14 cellular contexts compared by ENCODE assay signal in genomic region chr9:115668506-115668905, GRCh38.
DNase-seq lines count a peak whose midpoint lies in the region; TF ChIP-seq lines count a peak whose summit lies in the region.
"Had no signal": no experiment of that assay in that cellular context is flagged by ENCODE, and none has a peak within 500 bp of the region (broad histone marks: within the 10 kb centered on the region; RNA-seq: fewer than 3 reads in every experiment).

No MANE protein-coding gene starts in this region.

- H3K18ac ChIP-seq in H9 (ENCODE audit: insufficient read length, low read depth, low read length): no peak overlapping the region

- no peak overlapping the region for H3K4ac ChIP-seq in H9 (ENCODE audit: low read depth, low read length)

- no peak overlapping the region for H4K5ac ChIP-seq in H9 (ENCODE audit: insufficient read length, low read depth, low read length)

- H3K27ac ChIP-seq in GM23248: peak overlapping the region; percentile 96
- peak overlapping the region; percentile 48 to 100; a peak in 3 of 4 replicates for H3K27ac ChIP-seq in SK-N-SH (ENCODE audit: low read depth in 2 of 2, low read length in 1 of 2)
- no peak overlapping the region for H3K27ac ChIP-seq in H9 (ENCODE audit: insufficient read length, low read depth, low read length)
- H3K27ac ChIP-seq: prostate gland had no signal

- no peaks in the 10 kb centered on the region for H3K27me3 Mint-ChIP-seq in H9 (ENCODE audit: low read depth)

- no peak overlapping the region for H2BK120ac ChIP-seq in H9 (ENCODE audit: low read depth, low read length, poor library complexity, severe bottlenecking)

- H3T11ph ChIP-seq in H9 (ENCODE audit: low read length): no peak overlapping the region

- H3K4me3 ChIP-seq in GM23248: peak overlapping the region; percentile 28
- H3K4me3 ChIP-seq in SK-N-SH (ENCODE audit: low read depth in 2 of 2, low read length in 1 of 2): no peak overlapping the region
- no peak overlapping the region for H3K4me3 ChIP-seq in fibroblast of pulmonary artery (replicated peaks; ENCODE audit: low read depth, low read length)
- H3K4me3 ChIP-seq in skeletal muscle satellite cell (ENCODE audit: low read length): no peak overlapping the region
- H3K4me3 ChIP-seq: prostate gland had no signal

- in situ Hi-C loops in GM23248 (cut with MboI): no loop called here

- peak in 1 of 2 experiments; percentile 68; a peak in 1 of 4 replicates for TF ChIP-seq EP300 in SK-N-SH (IDR thresholded peaks at IDR 0.05; ENCODE audit: borderline replicate concordance in 1 of 2, low read depth in 1 of 2, low read length in 1 of 2)

- TF ChIP-seq CTCF in SK-N-SH (IDR thresholded peaks at IDR 0.05) (no peak), fibroblast of pulmonary artery (IDR thresholded peaks at IDR 0.05; ENCODE audit: low read length, missing control alignments) (no peak), H9 (conservative IDR thresholded peaks at IDR 0.05) (no peak)

- H3K9me2 ChIP-seq in GM23248 (ENCODE audit: insufficient read depth): no peaks in the 10 kb centered on the region
- H3K9me2 ChIP-seq in SK-N-SH: no peaks in the 10 kb centered on the region

- H4K8ac ChIP-seq in H9 (replicated peaks; ENCODE audit: insufficient read length, low read depth, low read length): no peak overlapping the region

- H2BK20ac ChIP-seq in H9 (ENCODE audit: low read depth, low read length, poor library complexity, severe bottlenecking): no peak overlapping the region

- no peaks in the 10 kb centered on the region for H3K36me3 Mint-ChIP-seq in H9 (ENCODE audit: insufficient read depth in 1 of 3, low read depth in 3 of 3)
- H3K36me3 Mint-ChIP-seq: mesothelial cell of epicardium had no signal

- CTCF ChIA-PET in SK-N-SH (lab: Yijun Ruan, JAX): no interaction called here

- no peak overlapping the region for H4K91ac ChIP-seq in H9 (ENCODE audit: insufficient read length, low read depth, low read length)

- POLR2A ChIA-PET in SK-N-SH (lab: Yijun Ruan, JAX): no interaction called here

- no peak overlapping the region for H2BK15ac ChIP-seq in H9 (ENCODE audit: low read depth, low read length)

- H3K4me2 ChIP-seq in GM23248 (ENCODE audit: unreplicated experiment) (peak overlapping the region; percentile 60), SK-N-SH (peak overlapping the region; percentile 21; the same call in 1 of the 2 replicates), skeletal muscle satellite cell (ENCODE audit: low read length) (no peak overlapping the region), H9 (ENCODE audit: insufficient read depth, insufficient read length, low read length) (no peak overlapping the region)

- no peaks in the 10 kb centered on the region for H3K23me2 ChIP-seq in H9 (ENCODE audit: insufficient read length, low read depth, low read length, poor library complexity, severe bottlenecking)

- H4K20me1 ChIP-seq in GM23248 (ENCODE audit: insufficient read depth) (no peaks in the 10 kb centered on the region), SK-N-SH (ENCODE audit: insufficient read depth) (no peaks in the 10 kb centered on the region), H9 (ENCODE audit: control insufficient read depth, insufficient read depth, insufficient read length) (no peaks in the 10 kb centered on the region)

- H3K14ac ChIP-seq in H9 (ENCODE audit: insufficient read depth, low read length): no peak overlapping the region

- H3K23ac ChIP-seq in H9 (ENCODE audit: insufficient read length, low read depth, low read length): no peak overlapping the region

- H3K4me1 ChIP-seq in GM23248 (ENCODE audit: insufficient read depth) (peaks cover 52% of the 10 kb centered on the region), SK-N-SH (ENCODE audit: control insufficient read depth in 1 of 2, insufficient read depth in 2 of 2, low read depth in 1 of 2, low read length in 1 of 2) (peaks cover 0 to 39% of the 10 kb centered on the region in 2 experiments; a peak in 2 of 4 replicates), skeletal muscle satellite cell (ENCODE audit: control insufficient read depth, insufficient read depth, low read length) (peaks cover 51% of the 10 kb centered on the region), H9 (ENCODE audit: insufficient read depth, low read length) (no peaks in the 10 kb centered on the region)
- H3K4me1 ChIP-seq: prostate gland had no signal

- TF ChIP-seq RAD21 in SK-N-SH (IDR thresholded peaks at IDR 0.05; ENCODE audit: low read length): no peak

- no peaks in the 10 kb centered on the region for H3K9me3 Mint-ChIP-seq in H9

- no peak overlapping the region for H3K4me3 Mint-ChIP-seq in H9
- H3K4me3 Mint-ChIP-seq: activated CD8-positive, alpha-beta T cell treated with anti-CD3 and anti-CD28 coated beads, Interleukin-2, amount 10 ng/mL, durations not matched to agents 7 days and 5 days; activated naive CD4-positive, alpha-beta T cell treated with anti-CD3 and anti-CD28 coated beads for 36 hours; mesothelial cell of epicardium had no signal

- H2AFZ ChIP-seq in GM23248: no peak overlapping the region
- no peak overlapping the region for H2AFZ ChIP-seq in SK-N-SH (ENCODE audit: low read depth)
- H2AFZ ChIP-seq in H9 (ENCODE audit: low read length): no peak overlapping the region

- H3K9me3 ChIP-seq in GM23248 (ENCODE audit: low read depth): no peaks in the 10 kb centered on the region
- no peaks in the 10 kb centered on the region for H3K9me3 ChIP-seq in SK-N-SH
- H3K9me3 ChIP-seq in skeletal muscle satellite cell (replicated peaks; ENCODE audit: low read length): no peaks in the 10 kb centered on the region
- no peaks in the 10 kb centered on the region for H3K9me3 ChIP-seq in H9 (ENCODE audit: control insufficient read depth, low read depth, low read length)
- H3K9me3 ChIP-seq: prostate gland had no signal

- H3K27me3 ChIP-seq in GM23248 (replicated peaks; ENCODE audit: insufficient read depth): no peaks in the 10 kb centered on the region
- H3K27me3 ChIP-seq in SK-N-SH (ENCODE audit: insufficient read depth): no peaks in the 10 kb centered on the region
- no peaks in the 10 kb centered on the region for H3K27me3 ChIP-seq in skeletal muscle satellite cell (ENCODE audit: control insufficient read depth, insufficient read depth, low read length)
- H3K27me3 ChIP-seq in H9 (ENCODE audit: insufficient read depth, low read length): no peaks in the 10 kb centered on the region

- no peak overlapping the region for H2BK12ac ChIP-seq in H9 (ENCODE audit: insufficient read length, low read depth, low read length)

- H2BK5ac ChIP-seq in H9 (ENCODE audit: insufficient read length, low read length): no peak overlapping the region

- H3K79me1 ChIP-seq in H9 (ENCODE audit: insufficient read depth, low read depth, low read length, poor library complexity, severe bottlenecking): no peaks in the 10 kb centered on the region

- H3F3A ChIP-seq in GM23248 (ENCODE audit: insufficient read depth) (peaks cover 59% of the 10 kb centered on the region), SK-N-SH (replicated peaks; ENCODE audit: insufficient read depth) (peaks cover 74% of the 10 kb centered on the region)

- H3K79me2 ChIP-seq in GM23248 (ENCODE audit: insufficient read depth): no peaks in the 10 kb centered on the region
- peaks cover 5% of the 10 kb centered on the region; the same call in 1 of the 2 replicates for H3K79me2 ChIP-seq in SK-N-SH (ENCODE audit: insufficient read depth)
- no peaks in the 10 kb centered on the region for H3K79me2 ChIP-seq in H9 (ENCODE audit: insufficient read depth, low read length)

- no peak overlapping the region for H2AK5ac ChIP-seq in H9 (ENCODE audit: insufficient read length, low read length)

- H3K4me1 Mint-ChIP-seq in H9: peaks cover 2 to 6% of the 10 kb centered on the region in 2 experiments; a peak in 3 of 4 replicates

- 16 to 20% methylated on average over 2 of the region's 2 CpGs for WGBS in GM23248 (ENCODE audit: low coverage in 1 of 2, low lambda C conversion rate in 2 of 2, missing lambda C conversion rate in 2 of 2), 2 experiments
- WGBS in SK-N-SH (ENCODE audit: low lambda C conversion rate): 68% methylated on average over 2 of the region's 2 CpGs
- WGBS in H9 (ENCODE audit: extremely low coverage, insufficient read length, low lambda C conversion rate): no CpG with 5 or more reads among the region's 2 CpGs

- peak; percentile 89 for DNase-seq in GM23248
- no peak for DNase-seq in SK-N-SH
- DNase-seq in fibroblast of pulmonary artery (ENCODE audit: low read depth): peak; percentile 94
- no peak for DNase-seq in NCI-H524 treated with DMSO at 0.1 percent for 48 hours (lab: John Stamatoyannopoulos, UW)
- no peak for DNase-seq in H9
- no peak for DNase-seq in activated effector memory CD4-positive, alpha-beta T cell treated with anti-CD3 and anti-CD28 coated beads, Interleukin-2, amount 50 U/mL, for 16 hours
- DNase-seq: activated CD8-positive, alpha-beta T cell treated with anti-CD3 and anti-CD28 coated beads, Interleukin-2, amount 10 ng/mL, durations not matched to agents 7 days and 5 days; activated naive CD4-positive, alpha-beta T cell treated with anti-CD3 and anti-CD28 coated beads for 36 hours; hypothalamus; OCI-M1; T-helper 9 cell had no signal

- H3K36me3 ChIP-seq in GM23248 (ENCODE audit: low read depth): no peaks in the 10 kb centered on the region
- H3K36me3 ChIP-seq in SK-N-SH (replicated peaks in 1 of 2; ENCODE audit: control insufficient read depth in 1 of 2, insufficient read depth in 2 of 2, low read length in 1 of 2): no peaks in the 10 kb centered on the region
- no peaks in the 10 kb centered on the region for H3K36me3 ChIP-seq in skeletal muscle satellite cell (ENCODE audit: insufficient read depth, low read length)
- H3K36me3 ChIP-seq: prostate gland had no signal

- H3K9ac ChIP-seq in GM23248 (peak overlapping the region; percentile 68), SK-N-SH (peak overlapping the region; percentile 66), skeletal muscle satellite cell (ENCODE audit: low read depth, low read length) (peak overlapping the region; percentile 61), H9 (ENCODE audit: extremely low read depth, insufficient read length, low read length) (no peak overlapping the region)

- no peak overlapping the region for H3K27ac Mint-ChIP-seq in H9
- H3K27ac Mint-ChIP-seq: activated CD8-positive, alpha-beta T cell treated with anti-CD3 and anti-CD28 coated beads, Interleukin-2, amount 10 ng/mL, durations not matched to agents 7 days and 5 days; activated naive CD4-positive, alpha-beta T cell treated with anti-CD3 and anti-CD28 coated beads for 36 hours; mesothelial cell of epicardium had no signal

- no peak overlapping the region for H3K56ac ChIP-seq in H9 (ENCODE audit: insufficient read length, low read depth, low read length)

TF ChIP-seq in SK-N-SH, 30 proteins besides CTCF, POLR2A, EP300 and RAD21 (continues in another document):
- TF ChIP-seq NRF1 (IDR thresholded peaks at IDR 0.05; ENCODE audit: low read depth, low read length) (no peak), GATA2 (CRISPR knock-in tag; IDR thresholded peaks at IDR 0.05) (no peak), FOSL2 (IDR thresholded peaks at IDR 0.05; ENCODE audit: borderline replicate concordance, low read depth) (peak; percentile 63; the same call in 1 of the 2 replicates), RCOR1 (IDR thresholded peaks at IDR 0.05; ENCODE audit: low read length) (no peak)
- TF ChIP-seq, protein P1, sequence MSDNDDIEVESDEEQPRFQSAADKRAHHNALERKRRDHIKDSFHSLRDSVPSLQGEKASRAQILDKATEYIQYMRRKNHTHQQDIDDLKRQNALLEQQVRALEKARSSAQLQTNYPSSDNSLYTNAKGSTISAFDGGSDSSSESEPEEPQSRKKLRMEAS (IDR thresholded peaks at IDR 0.05; ENCODE audit: low read depth): peak; percentile 65

Comparison
In these comparisons a context has a peak if more than half of its experiments do, and no peak if none do; other contexts are left out.
1. DNase-seq: peak in GM23248 (single experiment) and fibroblast of pulmonary artery (single experiment); none in SK-N-SH (single experiment), NCI-H524 treated with DMSO at 0.1 percent for 48 hours (single experiment), H9 (single experiment) and activated effector memory CD4-positive, alpha-beta T cell treated with anti-CD3 and anti-CD28 coated beads, Interleukin-2, amount 50 U/mL, for 16 hours (single experiment).
2. H3K4me2 ChIP-seq: peak in GM23248 (single experiment) and SK-N-SH (single experiment); none in skeletal muscle satellite cell (single experiment) and H9 (single experiment).